ENCODE assay signal across 2 cellular contexts in the genomic region with DNA sequence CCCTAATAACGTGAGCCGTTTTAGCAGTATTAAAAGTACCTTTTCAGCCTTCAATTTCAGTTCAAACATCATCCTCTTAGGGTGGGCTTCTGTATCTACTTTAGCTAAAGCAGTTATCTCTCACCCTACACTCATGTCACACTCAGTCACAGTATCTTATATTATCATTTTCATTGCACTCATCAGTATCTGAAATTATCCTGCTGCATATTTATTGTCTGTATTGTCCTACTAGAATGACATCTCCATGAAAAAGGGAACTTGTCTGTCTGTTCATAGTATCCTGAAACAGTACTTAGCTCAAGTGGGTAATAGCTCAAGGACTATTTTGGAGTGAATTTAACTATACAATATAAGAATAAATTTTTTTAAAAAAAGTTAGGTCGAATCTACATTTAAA.
TF ChIP-seq lines count a peak whose summit lies in the region.

No MANE protein-coding gene starts in this region.

TF ChIP-seq in A549, 52 proteins besides CTCF, POLR2A, EP300 and RAD21:
- TF ChIP-seq PHF8 (IDR thresholded peaks at IDR 0.05; ENCODE audit: borderline replicate concordance, low read depth) (no peak), CEBPB (IDR thresholded peaks at IDR 0.05) (no peak), HOXB5 (CRISPR knock-in tag; IDR thresholded peaks at IDR 0.05) (no peak)
- TF ChIP-seq, protein P1, sequence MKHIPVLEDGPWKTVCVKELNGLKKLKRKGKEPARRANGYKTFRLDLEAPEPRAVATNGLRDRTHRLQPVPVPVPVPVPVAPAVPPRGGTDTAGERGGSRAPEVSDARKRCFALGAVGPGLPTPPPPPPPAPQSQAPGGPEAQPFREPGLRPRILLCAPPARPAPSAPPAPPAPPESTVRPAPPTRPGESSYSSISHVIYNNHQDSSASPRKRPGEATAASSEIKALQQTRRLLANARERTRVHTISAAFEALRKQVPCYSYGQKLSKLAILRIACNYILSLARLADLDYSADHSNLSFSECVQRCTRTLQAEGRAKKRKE (CRISPR knock-in tag; IDR thresholded peaks at IDR 0.05; ENCODE audit: low read depth) = no peak

TF ChIP-seq in neural cell, 6 proteins besides CTCF, POLR2A, EP300 and RAD21 (continued from another document):
- TF ChIP-seq POLR2AphosphoS5 (IDR thresholded peaks at IDR 0.05) = no peak
- no peak for TF ChIP-seq TAF1 (IDR thresholded peaks at IDR 0.05; ENCODE audit: low read depth)
- TF ChIP-seq SMC3 (conservative IDR thresholded peaks at IDR 0.05; ENCODE audit: poor library complexity) = no peak
- TF ChIP-seq EZH2 (IDR thresholded peaks at IDR 0.05; ENCODE audit: borderline replicate concordance, insufficient read depth, low read length, poor library complexity, severe bottlenecking) = no peak
- no peak for TF ChIP-seq REST (IDR thresholded peaks at IDR 0.05; ENCODE audit: borderline replicate concordance)
